ENCODE assay signal across 8 cellular contexts in genomic region chr15:43132830-43133428, GRCh38. TPM values are rescaled to one million over a fixed set of nuclear protein-coding genes. Genes with fewer than 3 reads are reported as not detected.
A peak's percentile ranks its signal among the peaks of the same experiment; 100 is the strongest.
DNase-seq lines count a peak whose midpoint lies in the region; ATAC-seq and TF ChIP-seq lines count a peak whose summit lies in the region.

No MANE protein-coding gene starts in this region.

- H3K27me3 Mint-ChIP-seq in CD8-positive, alpha-beta memory T cell, result peaks cover 0 to 3% of the 10 kb centered on the region in 2 donors

- H3K4me3 ChIP-seq in CD8-positive, alpha-beta memory T cell (ENCODE audit: low read length), result peak overlapping the region; percentile 92
- H3K4me3 ChIP-seq in OCI-LY7 (ENCODE audit: low read depth, low read length, poor library complexity, severe bottlenecking) (peak overlapping the region; percentile 96), epithelial cell of proximal tubule (ENCODE audit: low read depth, low read length) (peak overlapping the region; percentile 90), neuron (ENCODE audit: low read length) (peak overlapping the region; percentile 74)

- no peaks in the 10 kb centered on the region for H3K9me3 ChIP-seq in CD8-positive, alpha-beta memory T cell (ENCODE audit: low read length)
- H3K9me3 ChIP-seq in OCI-LY7 (ENCODE audit: low read length), result peaks cover 14% of the 10 kb centered on the region
- H3K9me3 ChIP-seq in neuron (ENCODE audit: low read length), result no peaks in the 10 kb centered on the region

- DNase-seq in CD8-positive, alpha-beta memory T cell, result no peak
- DNase-seq in OCI-LY7 (ENCODE audit: low spot score), result no peak
- DNase-seq in epithelial cell of proximal tubule (ENCODE audit: low read depth), result no peak
- no peak for DNase-seq in NCI-H2171 treated with DMSO at 0.1 percent for 48 hours (lab: John Stamatoyannopoulos, UW)
- no peak for DNase-seq in DMS153 treated with DMSO at 0.1 percent for 48 hours (lab: John Stamatoyannopoulos, UW; ENCODE audit: unreplicated experiment)
- no peak for DNase-seq in NCI-H1048 (lab: John Stamatoyannopoulos, UW)

- peaks cover 6% of the 10 kb centered on the region for H3K36me3 ChIP-seq in CD8-positive, alpha-beta memory T cell (ENCODE audit: insufficient read depth, low read length)
- H3K36me3 ChIP-seq in OCI-LY7 (ENCODE audit: insufficient read depth, low read length), result peaks cover 26% of the 10 kb centered on the region
- H3K36me3 ChIP-seq in neuron (ENCODE audit: insufficient read depth, low read length), result peaks cover 12% of the 10 kb centered on the region

- H3K4me1 Mint-ChIP-seq in CD8-positive, alpha-beta memory T cell, result peaks cover 24 to 38% (median 27%) of the 10 kb centered on the region in 3 donors

- H3K9me3 Mint-ChIP-seq in CD8-positive, alpha-beta memory T cell, result peaks cover 2 to 5% (median 4%) of the 10 kb centered on the region in 5 donors

- no peaks in the 10 kb centered on the region for H3K9me2 ChIP-seq in OCI-LY7 (ENCODE audit: insufficient read depth, low read length)

- H3K27ac ChIP-seq in CD8-positive, alpha-beta memory T cell (ENCODE audit: low read depth, low read length), result peak overlapping the region; percentile 79
- peak overlapping the region; percentile 37 for H3K27ac ChIP-seq in OCI-LY7 (ENCODE audit: low read depth, low read length, poor library complexity, severe bottlenecking)

- H3K27me3 ChIP-seq in CD8-positive, alpha-beta memory T cell (ENCODE audit: insufficient read depth, low read length, poor library complexity, severe bottlenecking), result no peaks in the 10 kb centered on the region
- H3K27me3 ChIP-seq in neuron (ENCODE audit: insufficient read depth, low read length), result no peaks in the 10 kb centered on the region

- BruUV-seq in OCI-LY7 (replicated peaks; lab: Mats Ljungman, UMichigan), result no TSS peak

- CTCF ChIA-PET in CD8-positive, alpha-beta memory T cell (lab: Charles Lee), result no interaction called here
- CTCF ChIA-PET in OCI-LY7 (lab: Charles Lee; ENCODE audit: unreplicated experiment), result interaction anchor here (0.6 kb wide), 1 partner anchor 230 kb away, joined by 3 read pairs; no protein-coding TSS in a partner anchor

- peak overlapping the region; percentile 81 for H2AFZ ChIP-seq in OCI-LY7 (ENCODE audit: low read length)
- peak overlapping the region; percentile 97 for H2AFZ ChIP-seq in neuron (ENCODE audit: low read depth, low read length)

- peaks cover 9% of the 10 kb centered on the region for H4K20me1 ChIP-seq in OCI-LY7 (ENCODE audit: insufficient read depth, low read length)

- peaks cover 18% of the 10 kb centered on the region for H3K79me2 ChIP-seq in OCI-LY7 (ENCODE audit: insufficient read depth, low read depth, low read length)

- H3K4me3 Mint-ChIP-seq in CD8-positive, alpha-beta memory T cell, result peak overlapping the region; percentile 89 to 98 (median 96)

- ATAC-seq in GM19397 (IDR thresholded peaks at IDR 0.05; ENCODE audit: unreplicated experiment), result no peak

- TF ChIP-seq CTCF in OCI-LY7 (conservative IDR thresholded peaks at IDR 0.05; ENCODE audit: low read length) (no peak), epithelial cell of proximal tubule (conservative IDR thresholded peaks at IDR 0.05; ENCODE audit: low read depth, low read length) (no peak)

- POLR2A ChIA-PET in CD8-positive, alpha-beta memory T cell (lab: Charles Lee), result interaction anchor here (0.7 to 0.8 kb wide), 2 partner anchors 14 to 859 kb away, joined by 3 read pairs; no protein-coding TSS in a partner anchor
- POLR2A ChIA-PET in OCI-LY7 (lab: Charles Lee), result interaction anchor here (1.0 kb wide), 1 partner anchor 223 kb away, joined by 6 read pairs; no protein-coding TSS in a partner anchor

- H3K27ac Mint-ChIP-seq in CD8-positive, alpha-beta memory T cell, result peak overlapping the region; percentile 62 to 98 (median 94)

- H3K36me3 Mint-ChIP-seq in CD8-positive, alpha-beta memory T cell, result peaks cover 2 to 29% (median 12%) of the 10 kb centered on the region in 3 donors

- peak overlapping the region; percentile 88 for H3K4me2 ChIP-seq in OCI-LY7 (ENCODE audit: low read length)

- peaks cover 26% of the 10 kb centered on the region for H3K4me1 ChIP-seq in CD8-positive, alpha-beta memory T cell (ENCODE audit: insufficient read depth, low read length)
- H3K4me1 ChIP-seq in OCI-LY7 (ENCODE audit: insufficient read depth, low read length, poor library complexity, severe bottlenecking) (peaks cover 20% of the 10 kb centered on the region), neuron (ENCODE audit: insufficient read depth, low read length) (peaks cover 11% of the 10 kb centered on the region)

- intact Hi-C loops in OCI-LY7 (cut with micrococcal nuclease; ENCODE audit: unreplicated experiment), result loop anchor here (1.0 to 2.0 kb wide), 2 partner anchors 27 to 52 kb away; partner anchors contain the start of genes CCNDBP1 and UBR1

RNA-seq across cellular contexts. Expression of gene TMEM62, which starts 0.5 kb away (rescaled TPM):
- total RNA-seq in CD8-positive, alpha-beta memory T cell, result 10 to 100 TPM; 13.2 to 18.1 TPM
- 11.2 TPM for polyA plus RNA-seq in CD8-positive, alpha-beta memory T cell
- 24.2 and 26.4 TPM in 2 replicates for total RNA-seq in OCI-LY7 (2014; rRNA removed; shearing (Covaris generic))
- total RNA-seq in OCI-LY7 (2022) (27.1 and 27.4 TPM in 2 replicates), epithelial cell of proximal tubule (21.8 and 22.6 TPM in 2 replicates)

RNA-seq across cellular contexts. Expression of gene UBR1, which starts 27.1 kb away (rescaled TPM):
- total RNA-seq in CD8-positive, alpha-beta memory T cell, result 10 to 100 TPM; 28.6 to 29.7 TPM
- 15.4 TPM for polyA plus RNA-seq in CD8-positive, alpha-beta memory T cell
- 19.8 and 20.7 TPM in 2 replicates for total RNA-seq in OCI-LY7 (2014; rRNA removed; shearing (Covaris generic))
- total RNA-seq in OCI-LY7 (2022) (33.5 and 38.9 TPM in 2 replicates), epithelial cell of proximal tubule (10.8 and 13.7 TPM in 2 replicates)

RNA-seq across cellular contexts. Expression of gene CCNDBP1, which starts 52.3 kb away (rescaled TPM):
- total RNA-seq in CD8-positive, alpha-beta memory T cell, result 10 to 100 TPM; 61.8 to 63.2 TPM
- polyA plus RNA-seq in CD8-positive, alpha-beta memory T cell, result 204 TPM
- total RNA-seq in OCI-LY7 (2014; rRNA removed; shearing (Covaris generic)), result 46.9 and 56.0 TPM in 2 replicates
- total RNA-seq in OCI-LY7 (2022) (53.1 and 70.0 TPM in 2 replicates), epithelial cell of proximal tubule (39.8 and 54.5 TPM in 2 replicates)
